ENCODE assay signal across 12 cellular contexts in the genomic region with DNA sequence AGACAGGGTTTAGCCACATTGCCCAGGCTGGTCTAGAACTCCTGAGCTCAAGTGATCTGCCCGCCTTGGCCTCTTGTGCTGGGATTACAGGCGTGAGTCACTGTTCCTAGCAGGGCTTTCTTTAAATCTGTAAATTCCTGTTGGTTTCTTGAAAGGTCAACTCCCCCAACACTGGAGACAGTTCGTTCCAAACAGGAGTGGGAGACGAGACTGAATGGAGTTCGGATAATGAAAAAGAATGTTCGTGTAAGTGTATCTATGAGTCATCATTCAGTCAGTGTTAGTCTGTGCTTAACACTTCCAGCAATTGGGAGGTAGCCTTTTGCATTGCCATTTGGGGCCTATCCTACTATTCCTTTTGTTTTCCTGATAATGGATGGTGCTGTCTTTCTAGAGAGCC. TPM values are rescaled to one million over a fixed set of nuclear protein-coding genes. Genes with fewer than 3 reads are reported as not detected.
DNase-seq lines count a peak whose midpoint lies in the region; ATAC-seq and TF ChIP-seq lines count a peak whose summit lies in the region.
"Had no signal": no experiment of that assay in that cellular context is flagged by ENCODE, and none has a peak within 500 bp of the region (broad histone marks: within the 10 kb centered on the region; RNA-seq: fewer than 3 reads in every experiment).

No MANE protein-coding gene starts in this region.

- no peak overlapping the region for H3K9ac ChIP-seq in fibroblast of lung (ENCODE audit: insufficient read depth, low read length)

- no peak for TF ChIP-seq POLR2A in body of pancreas (IDR thresholded peaks at IDR 0.05)

- WGBS in body of pancreas, 2 donors, result 82 to 90% methylated on average over 6 of the region's 6 CpGs

- no peaks in the 10 kb centered on the region for H4K20me1 ChIP-seq in fibroblast of lung (ENCODE audit: control insufficient read depth, extremely low read depth, insufficient read depth, low read length)

- no peak overlapping the region for H3K4me3 ChIP-seq in fibroblast of lung (replicated peaks in 1 of 4; ENCODE audit: control extremely low read depth in 1 of 4, insufficient read depth in 1 of 4, low read depth in 3 of 4, low read length in 4 of 4)
- no peak overlapping the region for H3K4me3 ChIP-seq in body of pancreas
- H3K4me3 ChIP-seq: right atrium auricular region, thoracic aorta had no signal

- no peak overlapping the region for H3K4me2 ChIP-seq in fibroblast of lung (ENCODE audit: extremely low read depth, insufficient read depth, low read length)

- H3K9me3 ChIP-seq in fibroblast of lung (ENCODE audit: control insufficient read depth, insufficient read depth, low read depth, low read length), result no peaks in the 10 kb centered on the region
- no peaks in the 10 kb centered on the region for H3K9me3 ChIP-seq in body of pancreas
- H3K9me3 ChIP-seq: right atrium auricular region, thoracic aorta had no signal

- H3K27ac ChIP-seq in fibroblast of lung (ENCODE audit: insufficient read depth, low read length), result peak overlapping the region; percentile 67
- H3K27ac ChIP-seq in body of pancreas, result peak overlapping the region in 2 of 4 donors; percentile 8 to 15
- H3K27ac ChIP-seq: right atrium auricular region, thoracic aorta had no signal

- H3K27me3 ChIP-seq in fibroblast of lung (ENCODE audit: control insufficient read depth, insufficient read depth, low read length) (no peaks in the 10 kb centered on the region), body of pancreas (no peaks in the 10 kb centered on the region)
- H3K27me3 ChIP-seq: right atrium auricular region had no signal

- ATAC-seq in HG03439 (IDR thresholded peaks at IDR 0.05; ENCODE audit: unreplicated experiment) (no peak), HG03159 (IDR thresholded peaks at IDR 0.05; ENCODE audit: unreplicated experiment) (no peak), HG02852 (IDR thresholded peaks at IDR 0.05; ENCODE audit: unreplicated experiment) (no peak), body of pancreas (no peak)

- no peaks in the 10 kb centered on the region for H3K79me2 ChIP-seq in fibroblast of lung (ENCODE audit: control insufficient read depth, insufficient read depth, low read length)

- DNase-seq in DMS79 treated with DMSO at 0.1 percent for 48 hours (lab: John Stamatoyannopoulos, UW) (peak; percentile 72), RKO (ENCODE audit: low spot score) (peak; percentile 64), fibroblast of lung (ENCODE audit: low read depth in 2 of 2) (peak; percentile 93 to 99), renal cortical epithelial cell (ENCODE audit: low read depth) (peak; percentile 90), body of pancreas (no peak)
- DNase-seq: hippocampal formation, NCI-H446 had no signal

- intact Hi-C loops in body of pancreas (cut with DNase I), result no loop called here

- H3K4me1 ChIP-seq in fibroblast of lung (ENCODE audit: control insufficient read depth, extremely low read depth, insufficient read depth, low read length) (peaks cover 14% of the 10 kb centered on the region), body of pancreas (peaks cover 25% of the 10 kb centered on the region)
- H3K4me1 ChIP-seq: right atrium auricular region had no signal

- H2AFZ ChIP-seq in fibroblast of lung (ENCODE audit: low read length), result no peak overlapping the region

- TF ChIP-seq CTCF in fibroblast of lung (conservative IDR thresholded peaks at IDR 0.05 in 1 of 2, IDR thresholded peaks at IDR 0.05 in 1 of 2; ENCODE audit: low read depth in 1 of 2, low read length in 2 of 2), result no peak
- no peak for TF ChIP-seq CTCF in body of pancreas (IDR thresholded peaks at IDR 0.05)

- peaks cover 2% of the 10 kb centered on the region for H3K36me3 ChIP-seq in fibroblast of lung (ENCODE audit: control insufficient read depth, insufficient read depth, low read length)
- peaks cover 0 to 2% of the 10 kb centered on the region in 2 donors for H3K36me3 ChIP-seq in body of pancreas (replicated peaks in 1 of 2; ENCODE audit: insufficient read depth in 1 of 2, low read depth in 2 of 2)

RNA-seq across cellular contexts. Expression of a gene that starts 10.0 kb away (rescaled TPM):
- 2.8 and 4.5 TPM in 2 replicates for total RNA-seq in fibroblast of lung
- polyA plus RNA-seq in fibroblast of lung, result 3.9 and 4.2 TPM in 2 replicates
- 3.0 and 4.1 TPM in 2 replicates for polyA plus RNA-seq in fibroblast of lung (2012)
- 6.0 and 9.4 TPM in 2 replicates for polyA minus RNA-seq in fibroblast of lung (ENCODE audit: low replicate concordance)
- 0.87 and 5.0 TPM in 2 replicates for total RNA-seq in renal cortical epithelial cell
- 1 to 10 TPM; 5.3 to 6.0 TPM for total RNA-seq in body of pancreas

RNA-seq across cellular contexts. Expression of a gene that starts 34.9 kb away (rescaled TPM):
- total RNA-seq in fibroblast of lung (17.7 and 23.1 TPM in 2 replicates), renal cortical epithelial cell (4.2 and 27.3 TPM in 2 replicates), body of pancreas (10 to 100 TPM; 47.0 to 70.5 TPM)
- polyA plus RNA-seq in fibroblast of lung, result 58.1 and 62.7 TPM in 2 replicates
- 47.3 and 55.4 TPM in 2 replicates for polyA plus RNA-seq in fibroblast of lung (2012)
- polyA minus RNA-seq in fibroblast of lung (ENCODE audit: low replicate concordance), result 229 and 301 TPM in 2 replicates

RNA-seq across cellular contexts. Expression of a gene that starts 46.5 kb away (rescaled TPM):
- total RNA-seq in fibroblast of lung (29.0 and 33.5 TPM in 2 replicates), renal cortical epithelial cell (21.2 and 24.1 TPM in 2 replicates), body of pancreas (10 to 100 TPM; 29.1 to 45.8 TPM)
- 16.1 and 20.6 TPM in 2 replicates for polyA plus RNA-seq in fibroblast of lung
- 16.1 and 19.0 TPM in 2 replicates for polyA plus RNA-seq in fibroblast of lung (2012)
- polyA minus RNA-seq in fibroblast of lung (ENCODE audit: low replicate concordance), result 24.9 and 29.9 TPM in 2 replicates

RNA-seq across cellular contexts. Expression of a gene that starts 48.7 kb away (rescaled TPM):
- total RNA-seq in fibroblast of lung (11.3 and 13.4 TPM in 2 replicates), renal cortical epithelial cell (5.7 and 21.6 TPM in 2 replicates), body of pancreas (10 to 100 TPM; 10.2 to 12.5 TPM)
- polyA plus RNA-seq in fibroblast of lung, result 12.1 and 12.9 TPM in 2 replicates
- 10.2 and 10.3 TPM in 2 replicates for polyA plus RNA-seq in fibroblast of lung (2012)
- polyA minus RNA-seq in fibroblast of lung (ENCODE audit: low replicate concordance), result 56.7 and 83.1 TPM in 2 replicates

RNA-seq across cellular contexts. Expression of a gene that starts 49.3 kb away (rescaled TPM):
- 26.5 and 38.3 TPM in 2 replicates for total RNA-seq in fibroblast of lung
- 26.8 and 28.2 TPM in 2 replicates for polyA plus RNA-seq in fibroblast of lung
- 33.6 and 41.3 TPM in 2 replicates for polyA plus RNA-seq in fibroblast of lung (2012)
- polyA minus RNA-seq in fibroblast of lung (ENCODE audit: low replicate concordance), result 70.5 and 77.2 TPM in 2 replicates
- total RNA-seq in renal cortical epithelial cell, result 40.5 and 74.3 TPM in 2 replicates
- total RNA-seq in body of pancreas, result 10 to 100 TPM; 25.9 to 86.0 TPM

Comparison
In these comparisons a context has a peak if more than half of its experiments do, and no peak if none do; other contexts are left out.
1. DNase-seq: peak in DMS79 treated with DMSO at 0.1 percent for 48 hours (single experiment), RKO (single experiment), fibroblast of lung (2 of 2) and renal cortical epithelial cell (single experiment); none in body of pancreas (0 of 4).